Comparison of ENCODE assay signal across 1 cellular context in genomic region chr1:42096565-42096964, GRCh38.
TF ChIP-seq lines count a peak whose summit lies in the region.

No MANE protein-coding gene starts in this region.

TF ChIP-seq in GM12878, 131 proteins besides CTCF, POLR2A, EP300 and RAD21 (continued from another document):
- TF ChIP-seq, protein P1, sequence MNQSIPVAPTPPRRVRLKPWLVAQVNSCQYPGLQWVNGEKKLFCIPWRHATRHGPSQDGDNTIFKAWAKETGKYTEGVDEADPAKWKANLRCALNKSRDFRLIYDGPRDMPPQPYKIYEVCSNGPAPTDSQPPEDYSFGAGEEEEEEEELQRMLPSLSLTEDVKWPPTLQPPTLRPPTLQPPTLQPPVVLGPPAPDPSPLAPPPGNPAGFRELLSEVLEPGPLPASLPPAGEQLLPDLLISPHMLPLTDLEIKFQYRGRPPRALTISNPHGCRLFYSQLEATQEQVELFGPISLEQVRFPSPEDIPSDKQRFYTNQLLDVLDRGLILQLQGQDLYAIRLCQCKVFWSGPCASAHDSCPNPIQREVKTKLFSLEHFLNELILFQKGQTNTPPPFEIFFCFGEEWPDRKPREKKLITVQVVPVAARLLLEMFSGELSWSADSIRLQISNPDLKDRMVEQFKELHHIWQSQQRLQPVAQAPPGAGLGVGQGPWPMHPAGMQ (IDR thresholded peaks at IDR 0.05; ENCODE audit: borderline replicate concordance), result no peak
